ENCODE assay signal across 1 cellular context in genomic region chr14:104687601-104688504, GRCh38.
A peak's percentile ranks its signal among the peaks of the same experiment; 100 is the strongest.
TF ChIP-seq lines count a peak whose summit lies in the region.

No MANE protein-coding gene starts in this region.

TF ChIP-seq in HepG2, 621 proteins besides CTCF, POLR2A, EP300 and RAD21 (continued from another document and continues in another):
- no peak for TF ChIP-seq ZBTB10 (CRISPR knock-in tag; IDR thresholded peaks at IDR 0.05; ENCODE audit: borderline replicate concordance)
- no peak for TF ChIP-seq TOE1 (CRISPR knock-in tag; IDR thresholded peaks at IDR 0.05)
- TF ChIP-seq ZNF782 (CRISPR knock-in tag; IDR thresholded peaks at IDR 0.05; ENCODE audit: borderline replicate concordance), result peak; percentile 92; the same call in 1 of the 2 replicates
- TF ChIP-seq THAP8 (CRISPR knock-in tag; IDR thresholded peaks at IDR 0.05; ENCODE audit: borderline replicate concordance), result no peak
- TF ChIP-seq MBNL3 (CRISPR knock-in tag; conservative IDR thresholded peaks at IDR 0.05), result no peak
- TF ChIP-seq SOX5 (CRISPR knock-in tag; IDR thresholded peaks at IDR 0.05; ENCODE audit: borderline replicate concordance), result peak; percentile 15; the same call in 1 of the 2 replicates
- TF ChIP-seq NFYB (CRISPR knock-in tag; IDR thresholded peaks at IDR 0.05), result no peak
- peak; percentile 67; the same call in 1 of the 2 replicates for TF ChIP-seq ZNF543 (CRISPR knock-in tag; IDR thresholded peaks at IDR 0.05)
- no peak for TF ChIP-seq EEA1 (CRISPR knock-in tag; IDR thresholded peaks at IDR 0.05; ENCODE audit: borderline replicate concordance)
- peak; percentile 77; the same call in 1 of the 2 replicates for TF ChIP-seq MYC (CRISPR knock-in tag; IDR thresholded peaks at IDR 0.05; ENCODE audit: borderline replicate concordance)
- no peak for TF ChIP-seq ZBTB38 (CRISPR knock-in tag; IDR thresholded peaks at IDR 0.05)
- peak; percentile 99 for TF ChIP-seq HIC2 (CRISPR knock-in tag; IDR thresholded peaks at IDR 0.05; ENCODE audit: low read depth)
- TF ChIP-seq FUBP1 (CRISPR knock-in tag; IDR thresholded peaks at IDR 0.05; ENCODE audit: borderline replicate concordance), result no peak
- no peak for TF ChIP-seq MAFG (CRISPR knock-in tag; IDR thresholded peaks at IDR 0.05)
- no peak for TF ChIP-seq CERS6 (CRISPR knock-in tag; IDR thresholded peaks at IDR 0.05)
- peak; percentile 65 for TF ChIP-seq MYPOP (CRISPR knock-in tag; IDR thresholded peaks at IDR 0.05)
- TF ChIP-seq ZBTB34 (CRISPR knock-in tag; IDR thresholded peaks at IDR 0.05), result no peak; the same call in 1 of the 2 replicates
- TF ChIP-seq THAP7 (CRISPR knock-in tag; IDR thresholded peaks at IDR 0.05), result peak; percentile 89
- no peak for TF ChIP-seq ZNF749 (CRISPR knock-in tag; IDR thresholded peaks at IDR 0.05; ENCODE audit: borderline replicate concordance)
- no peak for TF ChIP-seq ZNF816 (CRISPR knock-in tag; IDR thresholded peaks at IDR 0.05; ENCODE audit: borderline replicate concordance)
- 0 out of 2 replicates have a peak, but pooled peaks have one; percentile 14 for TF ChIP-seq CBX5 (CRISPR knock-in tag; IDR thresholded peaks at IDR 0.05; ENCODE audit: borderline replicate concordance)
- TF ChIP-seq ZNF710 (CRISPR knock-in tag; IDR thresholded peaks at IDR 0.05; ENCODE audit: borderline replicate concordance), result peak; percentile 93
- TF ChIP-seq TEF (CRISPR knock-in tag; IDR thresholded peaks at IDR 0.05), result no peak
- TF ChIP-seq HNRNPL (IDR thresholded peaks at IDR 0.05; ENCODE audit: low read depth, low read length), result peak; percentile 100
- TF ChIP-seq JUND (CRISPR knock-in tag; IDR thresholded peaks at IDR 0.05), result peak; percentile 17; the same call in 1 of the 2 replicates
- no peak for TF ChIP-seq ATAD3A (CRISPR knock-in tag; IDR thresholded peaks at IDR 0.05)
- TF ChIP-seq IRF1 (CRISPR knock-in tag; IDR thresholded peaks at IDR 0.05; ENCODE audit: low read depth), result no peak
- peak; percentile 39; the same call in 1 of the 2 replicates for TF ChIP-seq CBFB (CRISPR knock-in tag; IDR thresholded peaks at IDR 0.05)
- peak; percentile 73; the same call in 1 of the 2 replicates for TF ChIP-seq ARID4A (CRISPR knock-in tag; IDR thresholded peaks at IDR 0.05; ENCODE audit: borderline replicate concordance)
- TF ChIP-seq RORA (CRISPR knock-in tag; IDR thresholded peaks at IDR 0.05), result peak; percentile 50; the same call in 1 of the 2 replicates
- peak; percentile 29; the same call in 1 of the 2 replicates for TF ChIP-seq ZKSCAN5 (CRISPR knock-in tag; IDR thresholded peaks at IDR 0.05)
- TF ChIP-seq ZNF672 (CRISPR knock-in tag; IDR thresholded peaks at IDR 0.05), result 0 out of 2 replicates have a peak, but pooled peaks have one; percentile 55
- TF ChIP-seq IKZF5 (CRISPR knock-in tag; IDR thresholded peaks at IDR 0.05), result peak; percentile 20; the same call in 1 of the 2 replicates
